In the genomic region with DNA sequence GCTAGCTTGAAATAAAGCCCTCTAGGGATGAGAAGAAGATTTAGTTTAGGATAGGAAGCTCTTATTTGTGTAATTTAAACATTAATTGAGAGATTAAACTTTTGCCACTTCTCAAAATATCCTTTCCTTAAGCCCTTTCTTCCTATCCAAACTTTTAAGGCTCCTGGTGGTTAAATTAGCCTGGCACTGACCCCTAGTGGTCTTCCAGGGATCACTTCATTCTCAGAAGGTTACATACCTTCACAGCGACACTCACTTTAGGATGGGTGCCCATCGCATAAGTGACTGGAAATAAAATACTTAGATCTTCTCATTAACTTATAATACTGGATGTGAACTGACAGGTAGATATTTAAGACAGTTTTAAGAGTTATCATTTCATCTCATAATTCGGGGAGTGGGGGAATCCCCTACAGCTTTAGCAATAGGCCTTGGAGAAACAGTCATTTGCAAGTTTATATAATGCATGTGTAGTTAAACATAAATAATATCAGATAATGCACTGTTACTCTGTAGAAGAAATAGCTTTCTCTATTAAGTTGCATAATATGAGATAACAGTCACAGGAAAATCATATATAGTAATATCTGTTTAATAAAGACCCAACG, we compare ENCODE assay signal across 8 cellular contexts. TPM values are rescaled to one million over a fixed set of nuclear protein-coding genes. Genes with fewer than 3 reads are reported as not detected.
A peak's percentile ranks its signal among the peaks of the same experiment; 100 is the strongest.
DNase-seq lines count a peak whose midpoint lies in the region; ATAC-seq and TF ChIP-seq lines count a peak whose summit lies in the region.

No MANE protein-coding gene starts in this region.

- H3K79me2 ChIP-seq in DND-41 (ENCODE audit: insufficient read depth, low read length): no peaks in the 10 kb centered on the region

- ATAC-seq in DND-41 (ENCODE audit: insufficient read depth, low read depth) (peak; percentile 92), GM19372 (IDR thresholded peaks at IDR 0.05; ENCODE audit: low read depth, unreplicated experiment) (peak; percentile 67), HG03460 (IDR thresholded peaks at IDR 0.05; ENCODE audit: unreplicated experiment) (peak; percentile 68), GM19035 (IDR thresholded peaks at IDR 0.05; ENCODE audit: unreplicated experiment) (no peak), GM19397 (IDR thresholded peaks at IDR 0.05; ENCODE audit: unreplicated experiment) (no peak)

- peaks cover 3% of the 10 kb centered on the region for H3K36me3 Mint-ChIP-seq in chondrocyte (ENCODE audit: low read depth)

- no peaks in the 10 kb centered on the region for H3K36me3 ChIP-seq in DND-41 (ENCODE audit: insufficient read depth, low read length)

- H3K4me1 Mint-ChIP-seq in chondrocyte (ENCODE audit: low read depth): peaks cover 7% of the 10 kb centered on the region

- H3K27ac Mint-ChIP-seq in chondrocyte (ENCODE audit: unreplicated experiment): no peak overlapping the region

- no peak overlapping the region for H3K4me3 Mint-ChIP-seq in chondrocyte (ENCODE audit: unreplicated experiment)

- TF ChIP-seq CTCF in DND-41 (IDR thresholded peaks at IDR 0.05; ENCODE audit: borderline replicate concordance, extremely low read depth, low read length, poor library complexity, severe bottlenecking) (peak; percentile 87), chondrocyte (IDR thresholded peaks at IDR 0.05) (peak; percentile 84)

- peak; percentile 68 for DNase-seq in DND-41
- DNase-seq in NOMO-1 treated with DMSO at 0.1 percent for 48 hours (lab: John Stamatoyannopoulos, UW; ENCODE audit: unreplicated experiment): peak; percentile 45
- DNase-seq in chondrocyte (ENCODE audit: low spot score): no peak
- peak; percentile 17 for DNase-seq in midbrain (lab: John Stamatoyannopoulos, UW)

- H3K27me3 ChIP-seq in DND-41 (ENCODE audit: insufficient read depth, low read length, poor library complexity): no peaks in the 10 kb centered on the region

- H3K27me3 Mint-ChIP-seq in chondrocyte (ENCODE audit: low read depth): peaks cover 78% of the 10 kb centered on the region

- H3K4me2 ChIP-seq in DND-41 (ENCODE audit: insufficient read depth, low read length): no peak overlapping the region

- H3K4me1 ChIP-seq in DND-41 (ENCODE audit: insufficient read depth, low read length): no peaks in the 10 kb centered on the region

- no peak overlapping the region for H3K9ac ChIP-seq in DND-41 (ENCODE audit: low read depth, low read length)

- H3K9me3 Mint-ChIP-seq in chondrocyte (ENCODE audit: low read depth): no peaks in the 10 kb centered on the region

- no peak overlapping the region for H2AFZ ChIP-seq in DND-41 (ENCODE audit: low read depth, low read length)

- H3K27ac ChIP-seq in DND-41 (ENCODE audit: low read length): no peak overlapping the region

- no peak overlapping the region for H3K4me3 ChIP-seq in DND-41 (ENCODE audit: low read depth in 1 of 2, low read length in 2 of 2)

- H3K9me3 ChIP-seq in DND-41 (ENCODE audit: insufficient read depth, low read length, severe bottlenecking): no peaks in the 10 kb centered on the region

- no peaks in the 10 kb centered on the region for H4K20me1 ChIP-seq in DND-41 (ENCODE audit: insufficient read depth, low read length)

RNA-seq across cellular contexts. Expression of gene LHX9, which starts 7.4 kb away (rescaled TPM):
- not detected in 3 replicates for total RNA-seq in chondrocyte

RNA-seq across cellular contexts. Expression of gene C1orf53, which starts 22.2 kb away (rescaled TPM):
- 4.1 to 6.2 TPM (median 5.3 TPM) in 3 replicates for total RNA-seq in chondrocyte

Comparison
In these comparisons a context has a peak if more than half of its experiments do, and no peak if none do; other contexts are left out.
1. ATAC-seq: peak in DND-41 (single experiment), GM19372 (single experiment) and HG03460 (single experiment); none in GM19035 (single experiment) and GM19397 (single experiment).